In genomic region chr17:74203439-74204240, GRCh38 we compare ENCODE assay signal across 8 cellular contexts.
A peak's percentile ranks its signal among the peaks of the same experiment; 100 is the strongest.
DNase-seq lines count a peak whose midpoint lies in the region; FAIRE-seq lines count a peak whose summit lies in the region.

RPL38 (plus strand) TSS chr17:74203678; CDS start chr17:74203956, 278 bp downstream.

- peak within 1 kb of the TSS; percentile 90 for H3K4me3 Mint-ChIP-seq in activated naive CD4-positive, alpha-beta T cell treated with anti-CD3 and anti-CD28 coated beads, Interleukin-2, amount 10 ng/mL, durations not matched to agents 7 days and 5 days

- H3K27ac ChIP-seq in SK-N-MC = peak within 1 kb of the TSS; percentile 91

- H3K4me1 ChIP-seq in HAP-1 = peaks cover 28% of the 10 kb centered on the region

- no peaks in the 10 kb centered on the region for H3K9me3 Mint-ChIP-seq in activated naive CD4-positive, alpha-beta T cell treated with anti-CD3 and anti-CD28 coated beads, Interleukin-2, amount 10 ng/mL, durations not matched to agents 7 days and 5 days

- H3K4me1 Mint-ChIP-seq in activated naive CD4-positive, alpha-beta T cell treated with anti-CD3 and anti-CD28 coated beads, Interleukin-2, amount 10 ng/mL, durations not matched to agents 7 days and 5 days = peaks cover 49% of the 10 kb centered on the region

- FAIRE-seq in G401.6 (lab: Jason Lieb, UNC) = peak; percentile 93

- CTCF ChIA-PET in activated naive CD4-positive, alpha-beta T cell treated with anti-CD3 and anti-CD28 coated beads, Interleukin-2, amount 10 ng/mL, durations not matched to agents 7 days and 5 days (lab: Charles Lee) = interaction anchor here (0.6 to 1.0 kb wide), 4 partner anchors 79 to 132 kb away, joined by 3 read pairs; no protein-coding TSS in a partner anchor

- H3K4me3 ChIP-seq in HAP-1 (peak within 1 kb of the TSS; percentile 99), SK-N-MC (peak within 1 kb of the TSS; percentile 99)

- in situ Hi-C loops in HAP-1 (cut with MboI; ENCODE audit: low sequenced_read_pairs) = loop anchor here (25.0 kb wide), 1 partner anchor 941 kb away; the partner anchor contains the start of gene CPSF4L

- H3K27me3 Mint-ChIP-seq in activated naive CD4-positive, alpha-beta T cell treated with anti-CD3 and anti-CD28 coated beads, Interleukin-2, amount 10 ng/mL, durations not matched to agents 7 days and 5 days = peaks cover 50% of the 10 kb centered on the region

- peak within 1 kb of the TSS; percentile 86 for H3K27ac Mint-ChIP-seq in activated naive CD4-positive, alpha-beta T cell treated with anti-CD3 and anti-CD28 coated beads, Interleukin-2, amount 10 ng/mL, durations not matched to agents 7 days and 5 days

- DNase-seq in HAP-1 (ENCODE audit: low spot score in 2 of 2) (peak; percentile 92 to 98), NAMALWA (ENCODE audit: low spot score) (peak; percentile 97), SK-N-MC (ENCODE audit: low read depth, low spot score) (peak; percentile 92), germinal center (ENCODE audit: low spot score) (peak; percentile 90), non-pigmented ciliary epithelial cell (ENCODE audit: low read depth) (peak; percentile 92), superior temporal gyrus (ENCODE audit: extremely low spot score) (peak; percentile 99)
- peak; percentile 97 for DNase-seq in activated naive CD4-positive, alpha-beta T cell treated with anti-CD3 and anti-CD28 coated beads, Interleukin-2, amount 10 ng/mL, durations not matched to agents 7 days and 5 days

- peaks cover 23% of the 10 kb centered on the region for H3K27me3 ChIP-seq in HAP-1 (ENCODE audit: low read depth)

- peaks cover 49% of the 10 kb centered on the region for H3K36me3 ChIP-seq in HAP-1 (replicated peaks)
- peaks cover 46% of the 10 kb centered on the region for H3K36me3 ChIP-seq in SK-N-MC (ENCODE audit: insufficient read depth, low read length)

- H3K36me3 Mint-ChIP-seq in activated naive CD4-positive, alpha-beta T cell treated with anti-CD3 and anti-CD28 coated beads, Interleukin-2, amount 10 ng/mL, durations not matched to agents 7 days and 5 days = peaks cover 33% of the 10 kb centered on the region

- H3K9me3 ChIP-seq in HAP-1 (no peaks in the 10 kb centered on the region), SK-N-MC (ENCODE audit: low read depth, low read length) (no peaks in the 10 kb centered on the region)

- H3K9ac ChIP-seq in SK-N-MC (ENCODE audit: insufficient read length) = peak within 1 kb of the TSS; percentile 100

Comparison
In these comparisons a context has a peak if more than half of its experiments do, and no peak if none do; other contexts are left out.
1. Peak in every context shown above with its lines: DNase-seq, H3K4me3 ChIP-seq and H3K27ac ChIP-seq.